ENCODE assay signal across 1 cellular context in the genomic region with DNA sequence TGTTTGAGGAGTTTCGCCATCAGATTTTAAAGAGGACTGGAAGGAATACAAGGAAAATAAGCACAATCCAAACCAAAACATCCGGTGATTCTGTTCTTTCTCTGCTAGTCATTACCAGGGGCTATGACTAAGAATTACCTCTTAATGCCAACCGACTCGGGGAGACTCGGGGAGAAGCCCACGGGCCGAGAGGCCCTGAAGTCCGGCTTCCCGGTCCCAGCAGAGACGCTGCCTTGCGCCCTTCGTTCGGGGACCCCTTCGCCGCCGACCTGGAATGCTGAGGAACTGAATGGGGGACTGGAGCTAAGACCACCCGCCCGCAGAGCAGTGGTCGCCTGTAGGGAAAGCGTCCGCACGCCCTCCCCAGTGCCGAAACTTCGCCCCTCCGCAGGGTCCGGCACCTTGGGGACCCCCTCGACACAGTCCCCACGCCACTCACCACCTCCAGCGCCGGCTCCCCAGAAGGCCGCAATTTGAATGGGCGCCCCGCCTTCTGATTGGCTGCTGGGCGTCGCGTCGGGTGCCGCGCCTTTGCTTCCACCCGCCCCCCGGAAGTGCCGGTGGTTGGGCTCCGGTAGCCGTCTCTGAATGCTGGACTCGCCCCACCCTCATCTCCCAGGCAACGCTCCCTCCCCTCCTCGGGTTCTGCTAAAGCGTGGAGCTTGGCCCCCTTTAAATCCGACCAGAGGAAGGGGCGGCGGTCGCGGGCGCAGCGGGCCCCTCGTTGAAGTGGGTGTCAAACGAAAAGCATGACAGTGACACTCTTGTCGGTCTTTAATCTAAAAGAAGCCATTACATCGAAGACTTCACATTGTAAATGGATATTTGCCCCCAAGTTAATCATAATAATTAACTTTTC.
TF ChIP-seq lines count a peak whose summit lies in the region.

Gene KIF14 (minus strand): TSS at position 479 of the 859 bp plus-strand sequence. CDS start 2,028 bp downstream, outside the sequence.

TF ChIP-seq in K562, 482 proteins besides CTCF, POLR2A, EP300 and RAD21 (continued from another document and continues in another):
- TF ChIP-seq PRDM10 (IDR thresholded peaks at IDR 0.05; ENCODE audit: partially characterized antibody) (peak; percentile 43), SRF (CRISPR knock-in tag; IDR thresholded peaks at IDR 0.05) (no peak), FOXM1 (IDR thresholded peaks at IDR 0.05; ENCODE audit: low read depth) (peak; percentile 99), FOXM1 (CRISPR knock-in tag; IDR thresholded peaks at IDR 0.05; ENCODE audit: low read depth) (peak; percentile 97), ZNF146 (CRISPR knock-in tag; IDR thresholded peaks at IDR 0.05; ENCODE audit: unreplicated experiment) (no peak), ZBTB17 (CRISPR knock-in tag; IDR thresholded peaks at IDR 0.05) (0 out of 2 replicates have a peak, but pooled peaks have one; percentile 53), MYBL2 (IDR thresholded peaks at IDR 0.05; ENCODE audit: low read depth) (peak; percentile 98), MYBL2 (CRISPR knock-in tag; IDR thresholded peaks at IDR 0.05; ENCODE audit: borderline replicate concordance) (peak; percentile 91; the same call in 1 of the 2 replicates), SMARCB1 (IDR thresholded peaks at IDR 0.05; ENCODE audit: insufficient read length, low read depth) (no peak), THRAP3 (IDR thresholded peaks at IDR 0.05; ENCODE audit: borderline replicate concordance) (no peak), RBM22 (IDR thresholded peaks at IDR 0.05; ENCODE audit: low read depth, low read length, poor library complexity, severe bottlenecking) (peak; percentile 85), UBTF (IDR thresholded peaks at IDR 0.05; ENCODE audit: borderline replicate concordance in 1 of 2, low read depth in 2 of 2, low read length in 2 of 2) (no peak), CBX8 (IDR thresholded peaks at IDR 0.05; ENCODE audit: borderline replicate concordance, extremely low read depth, low read depth, low read length, poor library complexity, severe bottlenecking) (no peak), RCOR1 (IDR thresholded peaks at IDR 0.05; ENCODE audit: borderline replicate concordance in 1 of 2, low read depth in 2 of 2, low read length in 2 of 2) (peak in 1 of 2 experiments; percentile 42; a peak in 1 of 4 replicates), XRCC4 (IDR thresholded peaks at IDR 0.05; ENCODE audit: extremely low read depth, insufficient read depth, insufficient read length) (no peak), HDAC8 (tag; IDR thresholded peaks at IDR 0.05) (no peak), ZNF408 (CRISPR knock-in tag; IDR thresholded peaks at IDR 0.05; ENCODE audit: low read depth) (no peak), ZBTB7A (IDR thresholded peaks at IDR 0.05; ENCODE audit: borderline replicate concordance, control insufficient read depth, low read depth, low read length) (peak; percentile 99), MYC (IDR thresholded peaks at IDR 0.05; ENCODE audit: low read depth, low read length) (no peak), MYC (CRISPR knock-in tag; IDR thresholded peaks at IDR 0.05; ENCODE audit: borderline replicate concordance, low read depth) (peak; percentile 81; the same call in 1 of the 2 replicates), ZNF57 (CRISPR knock-in tag; IDR thresholded peaks at IDR 0.05) (no peak; the same call in 1 of the 2 replicates), RBM17 (IDR thresholded peaks at IDR 0.05; ENCODE audit: borderline replicate concordance, low read depth, low read length) (no peak), MEIS2 (IDR thresholded peaks at IDR 0.05; ENCODE audit: partially characterized antibody) (no peak), ZNF445 (CRISPR knock-in tag; IDR thresholded peaks at IDR 0.05; ENCODE audit: low read depth) (no peak), SMAD2 (IDR thresholded peaks at IDR 0.05; ENCODE audit: low read depth, low read length) (no peak), TCF3 (CRISPR knock-in tag; IDR thresholded peaks at IDR 0.05) (peak; percentile 36), SNIP1 (IDR thresholded peaks at IDR 0.05; ENCODE audit: low read depth) (no peak), ZBTB12 (CRISPR knock-in tag; IDR thresholded peaks at IDR 0.05) (peak; percentile 77), SREBF1 (IDR thresholded peaks at IDR 0.05; ENCODE audit: borderline replicate concordance, low read depth, low read length) (no peak), MXI1 (IDR thresholded peaks at IDR 0.05; ENCODE audit: low read depth, low read length) (peak; percentile 93), RBBP5 (IDR thresholded peaks at IDR 0.05; ENCODE audit: borderline replicate concordance, insufficient read depth, low read length, poor library complexity, severe bottlenecking) (peak; percentile 67), SPI1 (IDR thresholded peaks at IDR 0.05; ENCODE audit: borderline replicate concordance, low read depth, low read length) (0 out of 2 replicates have a peak, but pooled peaks have one; percentile 38), SNAPC5 (CRISPR knock-in tag; IDR thresholded peaks at IDR 0.05) (no peak)
- TF ChIP-seq, protein P1, sequence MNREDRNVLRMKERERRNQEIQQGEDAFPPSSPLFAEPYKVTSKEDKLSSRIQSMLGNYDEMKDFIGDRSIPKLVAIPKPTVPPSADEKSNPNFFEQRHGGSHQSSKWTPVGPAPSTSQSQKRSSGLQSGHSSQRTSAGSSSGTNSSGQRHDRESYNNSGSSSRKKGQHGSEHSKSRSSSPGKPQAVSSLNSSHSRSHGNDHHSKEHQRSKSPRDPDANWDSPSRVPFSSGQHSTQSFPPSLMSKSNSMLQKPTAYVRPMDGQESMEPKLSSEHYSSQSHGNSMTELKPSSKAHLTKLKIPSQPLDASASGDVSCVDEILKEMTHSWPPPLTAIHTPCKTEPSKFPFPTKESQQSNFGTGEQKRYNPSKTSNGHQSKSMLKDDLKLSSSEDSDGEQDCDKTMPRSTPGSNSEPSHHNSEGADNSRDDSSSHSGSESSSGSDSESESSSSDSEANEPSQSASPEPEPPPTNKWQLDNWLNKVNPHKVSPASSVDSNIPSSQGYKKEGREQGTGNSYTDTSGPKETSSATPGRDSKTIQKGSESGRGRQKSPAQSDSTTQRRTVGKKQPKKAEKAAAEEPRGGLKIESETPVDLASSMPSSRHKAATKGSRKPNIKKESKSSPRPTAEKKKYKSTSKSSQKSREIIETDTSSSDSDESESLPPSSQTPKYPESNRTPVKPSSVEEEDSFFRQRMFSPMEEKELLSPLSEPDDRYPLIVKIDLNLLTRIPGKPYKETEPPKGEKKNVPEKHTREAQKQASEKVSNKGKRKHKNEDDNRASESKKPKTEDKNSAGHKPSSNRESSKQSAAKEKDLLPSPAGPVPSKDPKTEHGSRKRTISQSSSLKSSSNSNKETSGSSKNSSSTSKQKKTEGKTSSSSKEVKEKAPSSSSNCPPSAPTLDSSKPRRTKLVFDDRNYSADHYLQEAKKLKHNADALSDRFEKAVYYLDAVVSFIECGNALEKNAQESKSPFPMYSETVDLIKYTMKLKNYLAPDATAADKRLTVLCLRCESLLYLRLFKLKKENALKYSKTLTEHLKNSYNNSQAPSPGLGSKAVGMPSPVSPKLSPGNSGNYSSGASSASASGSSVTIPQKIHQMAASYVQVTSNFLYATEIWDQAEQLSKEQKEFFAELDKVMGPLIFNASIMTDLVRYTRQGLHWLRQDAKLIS (CRISPR knock-in tag; IDR thresholded peaks at IDR 0.05), result peak; percentile 91
- TF ChIP-seq, protein P2, sequence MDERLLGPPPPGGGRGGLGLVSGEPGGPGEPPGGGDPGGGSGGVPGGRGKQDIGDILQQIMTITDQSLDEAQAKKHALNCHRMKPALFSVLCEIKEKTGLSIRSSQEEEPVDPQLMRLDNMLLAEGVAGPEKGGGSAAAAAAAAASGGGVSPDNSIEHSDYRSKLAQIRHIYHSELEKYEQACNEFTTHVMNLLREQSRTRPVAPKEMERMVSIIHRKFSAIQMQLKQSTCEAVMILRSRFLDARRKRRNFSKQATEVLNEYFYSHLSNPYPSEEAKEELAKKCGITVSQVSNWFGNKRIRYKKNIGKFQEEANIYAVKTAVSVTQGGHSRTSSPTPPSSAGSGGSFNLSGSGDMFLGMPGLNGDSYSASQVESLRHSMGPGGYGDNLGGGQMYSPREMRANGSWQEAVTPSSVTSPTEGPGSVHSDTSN (CRISPR knock-in tag; IDR thresholded peaks at IDR 0.05; ENCODE audit: low read depth), result no peak
- TF ChIP-seq, protein P2 (tag; conservative IDR thresholded peaks at IDR 0.05; ENCODE audit: low read depth), result no peak
